Comparison of ENCODE assay signal across 1 cellular context in genomic region chr7:1210979-1211608, GRCh38.
TF ChIP-seq lines count a peak whose summit lies in the region.

No MANE protein-coding gene starts in this region.

TF ChIP-seq in IMR-90, 13 proteins besides CTCF, POLR2A, EP300 and RAD21 (continued from another document):
- TF ChIP-seq ELK1 (IDR thresholded peaks at IDR 0.05; ENCODE audit: borderline replicate concordance, low read depth, low read length) (no peak), MXI1 (IDR thresholded peaks at IDR 0.05; ENCODE audit: borderline replicate concordance, low read depth, low read length) (no peak), FOS (IDR thresholded peaks at IDR 0.05; ENCODE audit: low read depth, low read length) (no peak), SMC3 (IDR thresholded peaks at IDR 0.05; ENCODE audit: low read depth, low read length) (no peak), CEBPB (IDR thresholded peaks at IDR 0.05; ENCODE audit: low read depth, low read length) (no peak), BHLHE40 (IDR thresholded peaks at IDR 0.05; ENCODE audit: low read depth, low read length) (no peak), MAFK (IDR thresholded peaks at IDR 0.05; ENCODE audit: low read depth, low read length) (no peak), MAZ (IDR thresholded peaks at IDR 0.05; ENCODE audit: borderline replicate concordance, low read depth, low read length) (no peak)
- TF ChIP-seq, protein P1, sequence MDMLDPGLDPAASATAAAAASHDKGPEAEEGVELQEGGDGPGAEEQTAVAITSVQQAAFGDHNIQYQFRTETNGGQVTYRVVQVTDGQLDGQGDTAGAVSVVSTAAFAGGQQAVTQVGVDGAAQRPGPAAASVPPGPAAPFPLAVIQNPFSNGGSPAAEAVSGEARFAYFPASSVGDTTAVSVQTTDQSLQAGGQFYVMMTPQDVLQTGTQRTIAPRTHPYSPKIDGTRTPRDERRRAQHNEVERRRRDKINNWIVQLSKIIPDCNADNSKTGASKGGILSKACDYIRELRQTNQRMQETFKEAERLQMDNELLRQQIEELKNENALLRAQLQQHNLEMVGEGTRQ (IDR thresholded peaks at IDR 0.05; ENCODE audit: low read depth, low read length) = no peak
TF ChIP-seq in IMR-90: peak in this region for 0.
